ENCODE assay signal across 9 cellular contexts in genomic region chr13:85261757-85262346, GRCh38.
DNase-seq lines count a peak whose midpoint lies in the region; ATAC-seq and TF ChIP-seq lines count a peak whose summit lies in the region.
"Had no signal": no experiment of that assay in that cellular context is flagged by ENCODE, and none has a peak within 500 bp of the region (broad histone marks: within the 10 kb centered on the region; RNA-seq: fewer than 3 reads in every experiment).

No MANE protein-coding gene starts in this region.

- no peak overlapping the region for H3K27ac ChIP-seq in CD4-positive, alpha-beta T cell (ENCODE audit: low read depth, low read length)

- DNase-seq in ACHN (peak; percentile 23), HFF-Myc (ENCODE audit: extremely low read depth, low read depth) (no peak), RKO (ENCODE audit: low spot score) (peak; percentile 58), epithelial cell of proximal tubule (ENCODE audit: low read depth) (no peak), D341Med (ENCODE audit: low spot score) (no peak), KBM-7 (no peak)
- DNase-seq in CD4-positive, alpha-beta T cell: no peak
- DNase-seq: NCI-H774 had no signal

- no peaks in the 10 kb centered on the region for H3K36me3 Mint-ChIP-seq in CD4-positive, alpha-beta T cell (ENCODE audit: low read depth)
- no peaks in the 10 kb centered on the region for H3K36me3 Mint-ChIP-seq in stimulated activated memory B cell treated with anti-CD40 and anti-IgM and Interleukin-4, amounts not matched to agents 10 μg/mL and 1 μg/mL and 100 μg/mL, for 72 hours

- no peak overlapping the region for H3K27ac Mint-ChIP-seq in CD4-positive, alpha-beta T cell
- no peak overlapping the region for H3K27ac Mint-ChIP-seq in stimulated activated memory B cell treated with anti-CD40 and anti-IgM and Interleukin-4, amounts not matched to agents 10 μg/mL and 1 μg/mL and 100 μg/mL, for 72 hours

- no peaks in the 10 kb centered on the region for H3K27me3 Mint-ChIP-seq in CD4-positive, alpha-beta T cell
- H3K27me3 Mint-ChIP-seq in stimulated activated memory B cell treated with anti-CD40 and anti-IgM and Interleukin-4, amounts not matched to agents 10 μg/mL and 1 μg/mL and 100 μg/mL, for 72 hours: no peaks in the 10 kb centered on the region

- no peaks in the 10 kb centered on the region for H3K27me3 ChIP-seq in CD4-positive, alpha-beta T cell (ENCODE audit: control insufficient read depth, insufficient read depth, low read length)

- no peaks in the 10 kb centered on the region for H3K4me1 Mint-ChIP-seq in CD4-positive, alpha-beta T cell (ENCODE audit: low read depth)
- H3K4me1 Mint-ChIP-seq in stimulated activated memory B cell treated with anti-CD40 and anti-IgM and Interleukin-4, amounts not matched to agents 10 μg/mL and 1 μg/mL and 100 μg/mL, for 72 hours: no peaks in the 10 kb centered on the region

- no peak overlapping the region for H3K4me3 Mint-ChIP-seq in CD4-positive, alpha-beta T cell
- no peak overlapping the region for H3K4me3 Mint-ChIP-seq in stimulated activated memory B cell treated with anti-CD40 and anti-IgM and Interleukin-4, amounts not matched to agents 10 μg/mL and 1 μg/mL and 100 μg/mL, for 72 hours

- no peaks in the 10 kb centered on the region for H3K9me3 ChIP-seq in CD4-positive, alpha-beta T cell (ENCODE audit: control insufficient read depth, low read length)

- CTCF ChIA-PET in CD4-positive, alpha-beta T cell (lab: Charles Lee): no interaction called here

- H3K9me3 Mint-ChIP-seq in CD4-positive, alpha-beta T cell: no peaks in the 10 kb centered on the region
- no peaks in the 10 kb centered on the region for H3K9me3 Mint-ChIP-seq in stimulated activated memory B cell treated with anti-CD40 and anti-IgM and Interleukin-4, amounts not matched to agents 10 μg/mL and 1 μg/mL and 100 μg/mL, for 72 hours

- POLR2A ChIA-PET in CD4-positive, alpha-beta T cell (lab: Charles Lee): no interaction called here

- in situ Hi-C loops in ACHN (cut with HindIII; ENCODE audit: low pct_ligation_motif_present, low pct_unique_long_range_greater_than_20kb, low sequenced_read_pairs): no loop called here
- in situ Hi-C loops in KBM-7 (cut with MboI; ENCODE audit: low pct_unique_long_range_greater_than_20kb, low sequenced_read_pairs): no loop called here

- TF ChIP-seq CTCF in HFF-Myc (IDR thresholded peaks at IDR 0.05; ENCODE audit: low read depth, low read length, missing control alignments) (peak; percentile 40), epithelial cell of proximal tubule (conservative IDR thresholded peaks at IDR 0.05; ENCODE audit: low read depth, low read length) (peak; percentile 36)
- TF ChIP-seq CTCF in CD4-positive, alpha-beta T cell (IDR thresholded peaks at IDR 0.05): no peak

- H3K4me3 ChIP-seq in HFF-Myc (replicated peaks; ENCODE audit: low read depth, low read length) (no peak overlapping the region), epithelial cell of proximal tubule (ENCODE audit: low read depth, low read length) (no peak overlapping the region)

- no peak for ATAC-seq in CD4-positive, alpha-beta T cell (ENCODE audit: poor library complexity)
- no peak for ATAC-seq in stimulated activated memory B cell treated with anti-CD40 and anti-IgM and Interleukin-4, amounts not matched to agents 10 μg/mL and 1 μg/mL and 100 μg/mL, for 72 hours

- intact Hi-C loops in CD4-positive, alpha-beta T cell (cut with DNase I, micrococcal nuclease): no loop called here

Comparison
In these comparisons a context has a peak if more than half of its experiments do, and no peak if none do; other contexts are left out.
1. DNase-seq: peak in ACHN (single experiment) and RKO (single experiment); none in HFF-Myc (single experiment), epithelial cell of proximal tubule (single experiment), D341Med (single experiment), CD4-positive, alpha-beta T cell (0 of 10) and KBM-7 (single experiment).